8 cellular contexts compared by ENCODE assay signal in the genomic region with DNA sequence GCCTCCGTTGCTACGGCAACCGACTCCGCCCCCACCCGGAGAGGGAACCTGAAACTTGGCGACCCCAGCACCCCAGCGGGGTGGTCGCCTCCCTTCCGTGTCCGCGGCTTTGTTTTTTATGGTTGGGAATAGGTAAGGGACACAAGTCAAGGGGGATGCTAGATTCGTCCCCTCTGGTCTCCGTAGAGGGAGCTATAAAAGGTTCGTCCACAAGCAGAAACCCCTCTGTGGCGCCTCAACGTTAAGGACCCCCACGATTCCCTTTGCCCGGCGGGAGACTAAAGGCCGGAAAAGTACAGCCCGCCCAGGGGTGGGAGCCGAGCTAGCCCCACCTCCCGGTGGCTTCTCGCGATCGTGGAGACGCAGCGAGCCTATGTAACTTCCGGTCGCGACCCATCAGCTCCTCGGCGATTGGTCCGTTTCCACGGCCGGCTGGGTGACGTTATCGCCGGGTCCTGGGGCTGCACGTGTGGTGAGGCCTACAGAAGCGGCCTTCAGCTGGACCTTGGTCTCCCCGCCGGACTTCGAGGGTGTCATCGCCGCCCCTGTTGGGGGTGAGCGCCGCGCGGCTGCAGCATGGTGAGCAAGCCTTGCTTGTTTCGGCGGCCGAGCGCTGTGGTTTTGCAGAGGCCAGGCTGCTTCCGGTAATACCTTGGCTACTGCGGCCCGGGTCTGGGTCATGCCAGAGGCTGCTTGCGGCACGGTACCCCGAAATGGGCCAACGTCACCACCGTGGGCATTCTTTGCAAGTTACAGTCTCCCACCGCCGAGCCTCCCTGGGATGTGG. TPM values are rescaled to one million over a fixed set of nuclear protein-coding genes. Genes with fewer than 3 reads are reported as not detected.
DNase-seq lines count a peak whose midpoint lies in the region; TF ChIP-seq lines count a peak whose summit lies in the region.

A gene with protein sequence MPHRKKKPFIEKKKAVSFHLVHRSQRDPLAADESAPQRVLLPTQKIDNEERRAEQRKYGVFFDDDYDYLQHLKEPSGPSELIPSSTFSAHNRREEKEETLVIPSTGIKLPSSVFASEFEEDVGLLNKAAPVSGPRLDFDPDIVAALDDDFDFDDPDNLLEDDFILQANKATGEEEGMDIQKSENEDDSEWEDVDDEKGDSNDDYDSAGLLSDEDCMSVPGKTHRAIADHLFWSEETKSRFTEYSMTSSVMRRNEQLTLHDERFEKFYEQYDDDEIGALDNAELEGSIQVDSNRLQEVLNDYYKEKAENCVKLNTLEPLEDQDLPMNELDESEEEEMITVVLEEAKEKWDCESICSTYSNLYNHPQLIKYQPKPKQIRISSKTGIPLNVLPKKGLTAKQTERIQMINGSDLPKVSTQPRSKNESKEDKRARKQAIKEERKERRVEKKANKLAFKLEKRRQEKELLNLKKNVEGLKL (plus strand): TSS at position 437 of the 787 bp plus-strand sequence. CDS start 140 bp downstream, at position 577.

- POLR2A ChIA-PET in HEK293T (lab: Yijun Ruan, JAX) = interaction anchor here (0.7 to 2.0 kb wide), 22 partner anchors 9 to 328 kb away, joined by 3 to 16 read pairs (median 4); a partner anchor contains a TSS

- in situ Hi-C loops in SK-MEL-5 (cut with HindIII; ENCODE audit: low pct_unique_long_range_greater_than_20kb, low sequenced_read_pairs) = no loop called here

- H3K4me1 ChIP-seq in neuron (ENCODE audit: insufficient read depth, low read length) (peaks cover 11% of the 10 kb centered on the region), subcutaneous abdominal adipose tissue (ENCODE audit: control insufficient read depth in 5 of 5, insufficient read depth in 5 of 5, low read length in 5 of 5) (peaks cover 0 to 28% (median 24%) of the 10 kb centered on the region in 5 donors)

- no peaks in the 10 kb centered on the region for H3K9me3 ChIP-seq in neuron (ENCODE audit: low read length)
- no peaks in the 10 kb centered on the region for H3K9me3 ChIP-seq in subcutaneous abdominal adipose tissue (ENCODE audit: control insufficient read depth in 5 of 5, low read length in 5 of 5)

- DNase-seq in GF-D8 (lab: John Stamatoyannopoulos, UW) (peak; percentile 83), HEK293T (ENCODE audit: extremely low spot score) (peak; percentile 99), MV-4-11 (lab: John Stamatoyannopoulos, UW) (peak; percentile 93), SK-MEL-5 (ENCODE audit: low read depth, low spot score) (peak; percentile 94), foreskin melanocyte (peak; percentile 91)
- DNase-seq in activated naive CD4-positive, alpha-beta T cell treated with Interleukin-2 at 50 U/mL for 16 hours = peak; percentile 93

- H3K27me3 ChIP-seq in neuron (ENCODE audit: insufficient read depth, low read length) = no peaks in the 10 kb centered on the region
- no peaks in the 10 kb centered on the region for H3K27me3 ChIP-seq in subcutaneous abdominal adipose tissue (ENCODE audit: control insufficient read depth in 5 of 5, insufficient read depth in 4 of 5, low read length in 5 of 5)

- peak within 1 kb of the TSS; percentile 94 to 99 (median 99) for H3K9ac ChIP-seq in subcutaneous abdominal adipose tissue (ENCODE audit: low read length in 5 of 5)

- peak within 1 kb of the TSS; percentile 95 for H3K27ac ChIP-seq in subcutaneous abdominal adipose tissue (ENCODE audit: low read depth, low read length)

- CTCF ChIA-PET in HEK293T (lab: Yijun Ruan, JAX) = interaction anchor here (0.9 kb wide), 2 partner anchors 161 to 268 kb away, joined by 3 read pairs; no protein-coding TSS in a partner anchor

- H3K4me3 ChIP-seq in neuron (ENCODE audit: low read length) = peak within 1 kb of the TSS; percentile 94
- H3K4me3 ChIP-seq in subcutaneous abdominal adipose tissue (ENCODE audit: low read depth in 1 of 5, low read length in 5 of 5) = peak within 1 kb of the TSS; percentile 89 to 97 (median 91)

- H2AFZ ChIP-seq in neuron (ENCODE audit: low read depth, low read length) = peak within 1 kb of the TSS; percentile 91

- H3K36me3 ChIP-seq in neuron (ENCODE audit: insufficient read depth, low read length) = peaks cover 32% of the 10 kb centered on the region
- H3K36me3 ChIP-seq in subcutaneous abdominal adipose tissue (ENCODE audit: control insufficient read depth in 5 of 5, insufficient read depth in 5 of 5, low read length in 5 of 5) = peaks cover 20 to 34% (median 26%) of the 10 kb centered on the region in 5 donors

TF ChIP-seq in HEK293T, 16 proteins besides CTCF, POLR2A, EP300 and RAD21:
- TF ChIP-seq, protein P1, sequence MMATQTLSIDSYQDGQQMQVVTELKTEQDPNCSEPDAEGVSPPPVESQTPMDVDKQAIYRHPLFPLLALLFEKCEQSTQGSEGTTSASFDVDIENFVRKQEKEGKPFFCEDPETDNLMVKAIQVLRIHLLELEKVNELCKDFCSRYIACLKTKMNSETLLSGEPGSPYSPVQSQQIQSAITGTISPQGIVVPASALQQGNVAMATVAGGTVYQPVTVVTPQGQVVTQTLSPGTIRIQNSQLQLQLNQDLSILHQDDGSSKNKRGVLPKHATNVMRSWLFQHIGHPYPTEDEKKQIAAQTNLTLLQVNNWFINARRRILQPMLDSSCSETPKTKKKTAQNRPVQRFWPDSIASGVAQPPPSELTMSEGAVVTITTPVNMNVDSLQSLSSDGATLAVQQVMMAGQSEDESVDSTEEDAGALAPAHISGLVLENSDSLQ (IDR thresholded peaks at IDR 0.05) = no peak
- TF ChIP-seq SP1 (IDR thresholded peaks at IDR 0.05) (peak; percentile 60; the same call in 1 of the 2 replicates), L3MBTL2 (conservative IDR thresholded peaks at IDR 0.05) (peak; percentile 98), ELF4 (IDR thresholded peaks at IDR 0.05) (peak; percentile 63), HDGF (IDR thresholded peaks at IDR 0.05; ENCODE audit: borderline replicate concordance) (0 out of 2 replicates have a peak, but pooled peaks have one; percentile 40), LEF1 (IDR thresholded peaks at IDR 0.05; ENCODE audit: borderline replicate concordance) (no peak)

RNA-seq across cellular contexts. Expression of the gene that starts here (rescaled TPM):
- total RNA-seq in SK-MEL-5 (2014; rRNA removed; shearing (Covaris generic)) = 33.2 and 37.4 TPM in 2 replicates
- polyA plus RNA-seq in SK-MEL-5 (2015; cell fraction: cytosol; rRNA removed) = 24.1 and 27.9 TPM in 2 replicates
- polyA plus RNA-seq in SK-MEL-5 (2015; cell fraction: nucleus; rRNA removed) = 36.2 and 41.7 TPM in 2 replicates

Comparison
In these comparisons a context has a peak if more than half of its experiments do, and no peak if none do; other contexts are left out.
1. Peak in every context shown above with its lines: DNase-seq, H3K4me3 ChIP-seq and H3K27ac ChIP-seq.